8 cellular contexts compared by ENCODE assay signal in the genomic region with DNA sequence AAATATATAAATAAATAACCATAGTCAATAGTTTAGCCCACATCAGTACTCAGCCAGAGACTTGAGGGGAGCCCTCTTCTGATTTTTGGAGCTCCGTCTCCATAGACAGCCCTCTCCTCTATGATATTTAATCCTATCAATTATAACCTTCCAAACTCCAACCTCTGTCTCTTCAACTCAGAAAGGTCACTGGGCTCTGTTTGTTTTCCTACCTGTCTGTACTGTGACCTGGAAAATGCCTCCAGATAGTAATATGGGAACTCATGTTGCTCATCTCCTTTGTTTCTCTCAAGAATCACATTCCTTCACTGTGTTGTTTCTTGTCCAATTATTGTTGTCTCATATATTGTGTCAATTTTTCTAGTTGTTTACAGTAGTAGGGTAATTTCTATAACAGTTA.
"Had no signal": no experiment of that assay in that cellular context is flagged by ENCODE, and none has a peak within 500 bp of the region (broad histone marks: within the 10 kb centered on the region; RNA-seq: fewer than 3 reads in every experiment).

No MANE protein-coding gene starts in this region.

- ATAC-seq: GM23338, HCT116 had no signal

- H3K27ac Mint-ChIP-seq: GM23338, H9, HFFc6 had no signal

- H3K4me3 Mint-ChIP-seq: GM23338, H9, HFFc6 had no signal

- DNase-seq: GM23248, GOT3, H7, H9, HCEC 1CT, HFFc6 had no signal
